24 cellular contexts compared by ENCODE assay signal in the genomic region with DNA sequence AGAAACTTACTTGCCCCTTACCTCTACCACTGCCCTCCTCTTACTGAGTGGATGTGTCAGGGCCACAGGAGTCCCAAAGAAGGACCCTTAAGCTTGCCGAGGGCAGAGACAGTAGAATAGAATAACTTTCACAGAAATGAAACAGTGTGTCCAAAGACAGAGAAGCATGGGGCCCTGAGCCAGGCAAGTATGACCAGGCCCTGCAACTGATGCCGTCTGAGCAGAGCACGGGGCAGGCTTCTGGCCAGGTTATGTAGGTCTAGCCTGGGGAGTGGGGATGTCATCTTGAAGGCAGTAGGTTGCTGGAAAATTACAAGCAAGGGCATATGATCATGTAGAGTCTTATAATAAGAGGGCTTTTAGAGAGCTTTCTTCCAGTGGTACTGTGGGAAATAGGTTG.
A peak's percentile ranks its signal among the peaks of the same experiment; 100 is the strongest.
DNase-seq lines count a peak whose midpoint lies in the region; ATAC-seq and TF ChIP-seq lines count a peak whose summit lies in the region.
"Had no signal": no experiment of that assay in that cellular context is flagged by ENCODE, and none has a peak within 500 bp of the region (broad histone marks: within the 10 kb centered on the region; RNA-seq: fewer than 3 reads in every experiment).

No MANE protein-coding gene starts in this region.

- no peak overlapping the region for H2AFZ ChIP-seq in neural progenitor cell (replicated peaks)

- TF ChIP-seq CTCF in heart left ventricle (IDR thresholded peaks at IDR 0.05) (no peak), neural progenitor cell (IDR thresholded peaks at IDR 0.05) (no peak), mesothelial cell of epicardium (IDR thresholded peaks at IDR 0.05; ENCODE audit: unreplicated experiment) (no peak)

- no peaks in the 10 kb centered on the region for H3F3A ChIP-seq in neural progenitor cell (ENCODE audit: low read depth)

- H3K36me3 ChIP-seq in heart left ventricle = peaks cover 0 to 47% (median 14%) of the 10 kb centered on the region in 9 donors
- H3K36me3 ChIP-seq in neural progenitor cell = no peaks in the 10 kb centered on the region
- H3K36me3 ChIP-seq: BE2C, HAP-1, ovary had no signal

- no peak overlapping the region for H3K9ac ChIP-seq in neural progenitor cell

- WGBS in heart left ventricle, 4 donors = 60 to 80% (median 64%) methylated on average over 3 of the region's 3 CpGs

- no peaks in the 10 kb centered on the region for H3K27me3 ChIP-seq in heart left ventricle
- H3K27me3 ChIP-seq in neural progenitor cell = no peaks in the 10 kb centered on the region
- H3K27me3 ChIP-seq: BE2C, ovary, right lobe of liver, transverse colon had no signal

- H3K4me3 Mint-ChIP-seq in neural progenitor cell = no peak overlapping the region
- no peak overlapping the region for H3K4me3 Mint-ChIP-seq in mesothelial cell of epicardium
- H3K4me3 Mint-ChIP-seq: activated T-cell treated with anti-CD3 and anti-CD28 coated beads, Interleukin-2, amount 50 U/mL, for 72 hours; memory B cell had no signal

- H3K4me3 ChIP-seq in heart left ventricle (no peak overlapping the region), neural progenitor cell (no peak overlapping the region)
- H3K4me3 ChIP-seq: HAP-1, ovary, right lobe of liver, transverse colon had no signal

- H3K27me3 Mint-ChIP-seq in neural progenitor cell (ENCODE audit: insufficient read depth, low read depth) (no peaks in the 10 kb centered on the region), mesothelial cell of epicardium (ENCODE audit: low read depth) (no peaks in the 10 kb centered on the region)
- H3K27me3 Mint-ChIP-seq: memory B cell had no signal

- H3K9me3 Mint-ChIP-seq in neural progenitor cell (no peaks in the 10 kb centered on the region), mesothelial cell of epicardium (no peaks in the 10 kb centered on the region)
- H3K9me3 Mint-ChIP-seq: memory B cell had no signal

- ATAC-seq in Right ventricle myocardium inferior (peak; percentile 16), heart left ventricle (peak; percentile 40 to 64 (median 54)), HG02623 (IDR thresholded peaks at IDR 0.05; ENCODE audit: unreplicated experiment) (no peak), GM19395 (IDR thresholded peaks at IDR 0.05; ENCODE audit: unreplicated experiment) (no peak)
- ATAC-seq: activated T-cell treated with anti-CD3 and anti-CD28 coated beads, Interleukin-2, amount 50 U/mL, for 72 hours had no signal

- intact Hi-C loops in Right ventricle myocardium inferior (cut with DNase I) (no loop called here), cardiac septum (cut with DNase I) (no loop called here), heart left ventricle (cut with DNase I) (no loop called here)

- H3K4me2 ChIP-seq in neural progenitor cell = no peak overlapping the region

- H3K4me1 ChIP-seq in heart left ventricle (peaks cover 0 to 15% (median 4%) of the 10 kb centered on the region in 12 donors), neural progenitor cell (peaks cover 21% of the 10 kb centered on the region)
- H3K4me1 ChIP-seq: Caco-2, right lobe of liver had no signal

- H3K27ac Mint-ChIP-seq in neural progenitor cell (peak overlapping the region; percentile 52), mesothelial cell of epicardium (no peak overlapping the region)
- H3K27ac Mint-ChIP-seq: activated T-cell treated with anti-CD3 and anti-CD28 coated beads, Interleukin-2, amount 50 U/mL, for 72 hours had no signal

- H3K4me1 Mint-ChIP-seq in neural progenitor cell (peaks cover 36% of the 10 kb centered on the region), mesothelial cell of epicardium (peaks cover 35% of the 10 kb centered on the region)

- no peak for DNase-seq in Right ventricle myocardium inferior (ENCODE audit: missing footprints)
- DNase-seq in cardiac septum (ENCODE audit: low spot score) = no peak
- DNase-seq in heart left ventricle = no peak
- no peak for DNase-seq in neural progenitor cell (ENCODE audit: low spot score)
- no peak for DNase-seq in NCI-H2171 treated with DMSO at 0.1 percent for 48 hours (lab: John Stamatoyannopoulos, UW)
- no peak for DNase-seq in mesothelial cell of epicardium (ENCODE audit: low spot score in 2 of 2, unreplicated experiment in 2 of 2)
- DNase-seq: activated naive CD4-positive, alpha-beta T cell treated with Interleukin-2 at 50 U/mL for 16 hours; activated T-cell treated with anti-CD3 and anti-CD28 coated beads, Interleukin-2, amount 50 U/mL, for 72 hours; amniotic stem cell; BE2C; Caco-2; dermis blood vessel endothelial cell; Karpas-422; NCI-H1436 treated with DMSO at 0.1 percent for 48 hours; NCI-H526 treated with DMSO at 0.1 percent for 48 hours; ovary; right lobe of liver; stimulated activated CD4-positive, alpha-beta T cell treated with anti-CD3 and anti-CD28 coated beads, Interleukin-4, amount 100 ng/mL, for 4 hours; T-helper 1 cell; transverse colon had no signal

- no peaks in the 10 kb centered on the region for H3K79me2 ChIP-seq in neural progenitor cell (ENCODE audit: low read depth)

- H3K9me3 ChIP-seq in heart left ventricle = no peaks in the 10 kb centered on the region
- no peaks in the 10 kb centered on the region for H3K9me3 ChIP-seq in neural progenitor cell (ENCODE audit: low read depth)
- H3K9me3 ChIP-seq: BE2C, Caco-2, HAP-1, ovary, right lobe of liver, transverse colon had no signal

- no peak for TF ChIP-seq POLR2A in heart left ventricle (IDR thresholded peaks at IDR 0.05)

- H3K27ac ChIP-seq in heart left ventricle (peak overlapping the region in 3 of 12 donors; percentile 41 to 59 (median 46)), neural progenitor cell (no peak overlapping the region)
- H3K27ac ChIP-seq: ovary, right lobe of liver, transverse colon had no signal

- peaks cover 6% of the 10 kb centered on the region for H3K36me3 Mint-ChIP-seq in neural progenitor cell
- H3K36me3 Mint-ChIP-seq in mesothelial cell of epicardium = peaks cover 7% of the 10 kb centered on the region

- H4K20me1 ChIP-seq in neural progenitor cell (ENCODE audit: low read depth) = no peaks in the 10 kb centered on the region

Comparison
In these comparisons a context has a peak if more than half of its experiments do, and no peak if none do; other contexts are left out.
1. ATAC-seq: peak in Right ventricle myocardium inferior (single experiment) and heart left ventricle (4 of 4); none in HG02623 (single experiment) and GM19395 (single experiment).